In genomic region chr1:101309334-101310221, GRCh38 we compare ENCODE assay signal across 8 cellular contexts.
DNase-seq lines count a peak whose midpoint lies in the region; ATAC-seq and TF ChIP-seq lines count a peak whose summit lies in the region.

No MANE protein-coding gene starts in this region.

- H3K4me1 Mint-ChIP-seq in activated naive CD4-positive, alpha-beta T cell treated with anti-CD3 and anti-CD28 coated beads for 36 hours (ENCODE audit: low read depth): peaks cover 67% of the 10 kb centered on the region
- H3K4me1 Mint-ChIP-seq in glutamatergic neuron (ENCODE audit: low read depth, unreplicated experiment): peaks cover 23% of the 10 kb centered on the region
- peaks cover 25% of the 10 kb centered on the region for H3K4me1 Mint-ChIP-seq in type B pancreatic cell (ENCODE audit: unreplicated experiment)

- H3K4me1 ChIP-seq in DND-41 (ENCODE audit: insufficient read depth, low read length) (peaks cover 91% of the 10 kb centered on the region), ovary (ENCODE audit: insufficient read depth) (no peaks in the 10 kb centered on the region)

- H3K4me3 ChIP-seq in DND-41 (ENCODE audit: low read depth in 1 of 2, low read length in 2 of 2): peak overlapping the region in 1 of 2 experiments; percentile 51; a peak in 2 of 4 replicates
- H3K4me3 ChIP-seq in ovary: peak overlapping the region; percentile 27

- DNase-seq in DND-41: peak; percentile 93
- DNase-seq in HuH-7.5 (ENCODE audit: low spot score): peak; percentile 28
- peak; percentile 13 for DNase-seq in SIG-M5 (lab: John Stamatoyannopoulos, UW)
- DNase-seq in activated naive CD4-positive, alpha-beta T cell treated with anti-CD3 and anti-CD28 coated beads for 36 hours: peak; percentile 80
- peak; percentile 67 for DNase-seq in glutamatergic neuron
- DNase-seq in ovary: peak; percentile 33 to 56 (median 48)
- no peak for DNase-seq in type B pancreatic cell (ENCODE audit: extremely low spot score, unreplicated experiment)

- H3K79me2 ChIP-seq in DND-41 (ENCODE audit: insufficient read depth, low read length): no peaks in the 10 kb centered on the region

- H3K9me3 ChIP-seq in DND-41 (ENCODE audit: insufficient read depth, low read length, severe bottlenecking): no peaks in the 10 kb centered on the region
- H3K9me3 ChIP-seq in ovary: no peaks in the 10 kb centered on the region

- H3K36me3 ChIP-seq in DND-41 (ENCODE audit: insufficient read depth, low read length) (no peaks in the 10 kb centered on the region), ovary (no peaks in the 10 kb centered on the region)

- peak overlapping the region; percentile 71 for H2AFZ ChIP-seq in DND-41 (ENCODE audit: low read depth, low read length)

- ATAC-seq in DND-41 (ENCODE audit: insufficient read depth, low read depth) (peak; percentile 70), GM21515 (IDR thresholded peaks at IDR 0.05; ENCODE audit: unreplicated experiment) (peak; percentile 57)

- H4K20me1 ChIP-seq in DND-41 (ENCODE audit: insufficient read depth, low read length): no peaks in the 10 kb centered on the region

- H3K27me3 Mint-ChIP-seq in activated naive CD4-positive, alpha-beta T cell treated with anti-CD3 and anti-CD28 coated beads for 36 hours (ENCODE audit: low read depth): no peaks in the 10 kb centered on the region
- peaks cover 4% of the 10 kb centered on the region for H3K27me3 Mint-ChIP-seq in glutamatergic neuron (ENCODE audit: unreplicated experiment)
- H3K27me3 Mint-ChIP-seq in type B pancreatic cell: peaks cover 17% of the 10 kb centered on the region

- no peaks in the 10 kb centered on the region for H3K36me3 Mint-ChIP-seq in activated naive CD4-positive, alpha-beta T cell treated with anti-CD3 and anti-CD28 coated beads for 36 hours (ENCODE audit: low read depth)
- H3K36me3 Mint-ChIP-seq in glutamatergic neuron (ENCODE audit: unreplicated experiment) (peaks cover 4% of the 10 kb centered on the region), type B pancreatic cell (no peaks in the 10 kb centered on the region)

- peak; percentile 98 for TF ChIP-seq CTCF in DND-41 (IDR thresholded peaks at IDR 0.05; ENCODE audit: borderline replicate concordance, extremely low read depth, low read length, poor library complexity, severe bottlenecking)
- TF ChIP-seq CTCF in glutamatergic neuron (IDR thresholded peaks at IDR 0.05; ENCODE audit: partially characterized antibody, unreplicated experiment): peak; percentile 87
- peak in 2 of 3 donors; percentile 19 to 69 for TF ChIP-seq CTCF in ovary (IDR thresholded peaks at IDR 0.05)
- peak; percentile 94 for TF ChIP-seq CTCF in type B pancreatic cell (conservative IDR thresholded peaks at IDR 0.05)

- CTCF ChIA-PET in activated naive CD4-positive, alpha-beta T cell treated with anti-CD3 and anti-CD28 coated beads for 36 hours (lab: Charles Lee): interaction anchor here (0.6 to 7.6 kb wide), 51 partner anchors 9 to 413 kb away, joined by 3 to 110 read pairs (median 4); no protein-coding TSS in a partner anchor

- peak overlapping the region; percentile 91 for H3K9ac ChIP-seq in DND-41 (ENCODE audit: low read depth, low read length)

- H3K9me3 Mint-ChIP-seq in activated naive CD4-positive, alpha-beta T cell treated with anti-CD3 and anti-CD28 coated beads for 36 hours: no peaks in the 10 kb centered on the region
- H3K9me3 Mint-ChIP-seq in glutamatergic neuron (ENCODE audit: unreplicated experiment) (peaks cover 6% of the 10 kb centered on the region), type B pancreatic cell (no peaks in the 10 kb centered on the region)

- TF ChIP-seq POLR2A in ovary (IDR thresholded peaks at IDR 0.05): no peak

- H3K27ac Mint-ChIP-seq in activated naive CD4-positive, alpha-beta T cell treated with anti-CD3 and anti-CD28 coated beads for 36 hours: peak overlapping the region; percentile 48
- H3K27ac Mint-ChIP-seq in glutamatergic neuron (ENCODE audit: unreplicated experiment) (peak overlapping the region; percentile 38), type B pancreatic cell (peak overlapping the region; percentile 93)

- peak overlapping the region; percentile 98 for H3K27ac ChIP-seq in DND-41 (ENCODE audit: low read length)
- no peak overlapping the region for H3K27ac ChIP-seq in ovary

- H3K4me3 Mint-ChIP-seq in activated naive CD4-positive, alpha-beta T cell treated with anti-CD3 and anti-CD28 coated beads for 36 hours: peak overlapping the region; percentile 71
- H3K4me3 Mint-ChIP-seq in glutamatergic neuron (ENCODE audit: unreplicated experiment) (peak overlapping the region; percentile 90), type B pancreatic cell (peak overlapping the region; percentile 87)

- intact Hi-C loops in activated naive CD4-positive, alpha-beta T cell treated with anti-CD3 and anti-CD28 coated beads for 36 hours (cut with micrococcal nuclease): loop anchor here (1.0 to 5.0 kb wide), 10 partner anchors 18 to 413 kb away; partner anchors contain the start of gene SLC30A7
- intact Hi-C loops in ovary (cut with DNase I): loop anchor here in 1 of 4 donors (5.0 kb wide), 1 partner anchor 53 kb away; no protein-coding TSS in a partner anchor

- H3K4me2 ChIP-seq in DND-41 (ENCODE audit: insufficient read depth, low read length): peak overlapping the region; percentile 65

- TF ChIP-seq EP300 in ovary (IDR thresholded peaks at IDR 0.05): no peak

- H3K27me3 ChIP-seq in DND-41 (ENCODE audit: insufficient read depth, low read length, poor library complexity) (no peaks in the 10 kb centered on the region), ovary (no peaks in the 10 kb centered on the region)

- 6 to 7% (median 6%) methylated on average over 37 of the region's 37 CpGs for WGBS in ovary, 3 donors

Comparison
In these comparisons a context has a peak if more than half of its experiments do, and no peak if none do; other contexts are left out.
1. CTCF ChIP-seq: peak in every context shown above with its lines; median percentile 98 in DND-41; 94 in type B pancreatic cell; 87 in glutamatergic neuron; 44 in ovary.
2. H3K27ac Mint-ChIP-seq: peak in every context shown above with its lines; median percentile 93 in type B pancreatic cell; 48 in activated naive CD4-positive, alpha-beta T cell treated with anti-CD3 and anti-CD28 coated beads for 36 hours; 38 in glutamatergic neuron.